In genomic region chr17:71959129-71959528, GRCh38 we compare ENCODE assay signal across 9 cellular contexts.
A peak's percentile ranks its signal among the peaks of the same experiment; 100 is the strongest.
DNase-seq lines count a peak whose midpoint lies in the region; ATAC-seq and TF ChIP-seq lines count a peak whose summit lies in the region.
"Had no signal": no experiment of that assay in that cellular context is flagged by ENCODE, and none has a peak within 500 bp of the region (broad histone marks: within the 10 kb centered on the region; RNA-seq: fewer than 3 reads in every experiment).

No MANE protein-coding gene starts in this region.

- H3K27me3 Mint-ChIP-seq in GM23338 (ENCODE audit: insufficient read depth, low read depth, poor library complexity), result peaks cover 2% of the 10 kb centered on the region
- H3K27me3 Mint-ChIP-seq in glutamatergic neuron (ENCODE audit: unreplicated experiment), result no peaks in the 10 kb centered on the region

- H3K27ac Mint-ChIP-seq in GM23338, result no peak overlapping the region
- no peak overlapping the region for H3K27ac Mint-ChIP-seq in glutamatergic neuron (ENCODE audit: unreplicated experiment)

- ATAC-seq in GM23338 (no peak), HG02938 (IDR thresholded peaks at IDR 0.05; ENCODE audit: unreplicated experiment) (no peak)

- DNase-seq in AG10803 (ENCODE audit: low read depth) (peak; percentile 22), GM23338 (ENCODE audit: low spot score) (peak; percentile 17), SK-MEL-5 (ENCODE audit: low read depth, low spot score) (peak; percentile 79), glutamatergic neuron (no peak), NCI-H1092 (lab: John Stamatoyannopoulos, UW) (no peak), posterior vena cava (ENCODE audit: low spot score) (no peak), HuH-7 (ENCODE audit: low spot score) (no peak)
- DNase-seq: NCI-H1436 had no signal

- H3K9me2 ChIP-seq in GM23338 (ENCODE audit: insufficient read depth), result no peaks in the 10 kb centered on the region; the same call in 1 of the 2 replicates

- H4K20me1 ChIP-seq in GM23338 (replicated peaks; ENCODE audit: insufficient read depth), result no peaks in the 10 kb centered on the region

- H3K36me3 Mint-ChIP-seq in GM23338 (ENCODE audit: low read depth), result no peaks in the 10 kb centered on the region
- no peaks in the 10 kb centered on the region for H3K36me3 Mint-ChIP-seq in glutamatergic neuron (ENCODE audit: unreplicated experiment)

- H3K9me3 Mint-ChIP-seq in GM23338 (peaks cover 3% of the 10 kb centered on the region; the same call in 2 of the 3 replicates), glutamatergic neuron (ENCODE audit: unreplicated experiment) (peaks cover 2% of the 10 kb centered on the region)

- H3K79me2 ChIP-seq in GM23338 (replicated peaks; ENCODE audit: insufficient read depth), result no peaks in the 10 kb centered on the region

- H2AFZ ChIP-seq in GM23338, result no peak overlapping the region

- H3K4me3 ChIP-seq in AG10803 (ENCODE audit: low read length) (no peak overlapping the region), GM23338 (no peak overlapping the region)

- H3K27me3 ChIP-seq in GM23338 (ENCODE audit: insufficient read depth), result no peaks in the 10 kb centered on the region

- no peak overlapping the region for H3K4me2 ChIP-seq in GM23338

- TF ChIP-seq CTCF in AG10803 (conservative IDR thresholded peaks at IDR 0.05; ENCODE audit: low read length) (peak; percentile 71), GM23338 (conservative IDR thresholded peaks at IDR 0.05; ENCODE audit: low read depth in 2 of 2) (peak; percentile 54 to 70), glutamatergic neuron (IDR thresholded peaks at IDR 0.05; ENCODE audit: partially characterized antibody, unreplicated experiment) (peak; percentile 41)

- intact Hi-C loops in posterior vena cava (cut with DNase I), result no loop called here

- H3K4me1 ChIP-seq in GM23338 (ENCODE audit: insufficient read depth), result no peaks in the 10 kb centered on the region

- H3F3A ChIP-seq in GM23338 (replicated peaks; ENCODE audit: low read depth), result no peaks in the 10 kb centered on the region

- in situ Hi-C loops in SK-MEL-5 (cut with HindIII; ENCODE audit: low pct_unique_long_range_greater_than_20kb, low sequenced_read_pairs), result no loop called here

- H3K36me3 ChIP-seq in GM23338 (ENCODE audit: insufficient read depth), result no peaks in the 10 kb centered on the region

- H3K4me1 Mint-ChIP-seq in GM23338, result no peaks in the 10 kb centered on the region
- H3K4me1 Mint-ChIP-seq in glutamatergic neuron (ENCODE audit: low read depth, unreplicated experiment), result peaks cover 4% of the 10 kb centered on the region

- H3K4me3 Mint-ChIP-seq in GM23338, result no peak overlapping the region
- H3K4me3 Mint-ChIP-seq in glutamatergic neuron (ENCODE audit: unreplicated experiment), result no peak overlapping the region

- no peak overlapping the region for H3K27ac ChIP-seq in GM23338 (ENCODE audit: low read depth)

TF ChIP-seq in GM23338, 12 proteins besides CTCF, POLR2A, EP300 and RAD21:
- TF ChIP-seq ZNF462 (CRISPR knock-in tag; IDR thresholded peaks at IDR 0.05), result no peak
- TF ChIP-seq JUNB (IDR thresholded peaks at IDR 0.05; ENCODE audit: unreplicated experiment), result no peak
- TF ChIP-seq REST (IDR thresholded peaks at IDR 0.05; ENCODE audit: unreplicated experiment), result no peak
- no peak for TF ChIP-seq ZNF114 (CRISPR knock-in tag; IDR thresholded peaks at IDR 0.05)
- TF ChIP-seq CREB1 (CRISPR knock-in tag; IDR thresholded peaks at IDR 0.05; ENCODE audit: low read depth), result no peak
- no peak for TF ChIP-seq POLR2AphosphoS5 (IDR thresholded peaks at IDR 0.05; ENCODE audit: low read depth)
- TF ChIP-seq EZH2phosphoT487 (IDR thresholded peaks at IDR 0.05; ENCODE audit: unreplicated experiment), result no peak
- no peak for TF ChIP-seq STAT1 (IDR thresholded peaks at IDR 0.05; ENCODE audit: unreplicated experiment)
TF ChIP-seq in GM23338: peak in this region for 0.

Comparison
In these comparisons a context has a peak if more than half of its experiments do, and no peak if none do; other contexts are left out.
1. DNase-seq: peak in AG10803 (single experiment), GM23338 (single experiment) and SK-MEL-5 (single experiment); none in glutamatergic neuron (single experiment), NCI-H1092 (single experiment), posterior vena cava (single experiment) and HuH-7 (single experiment).
2. Peak in every context shown above with its lines, with median percentiles within 50 percentile points of each other: CTCF ChIP-seq.